ENCODE assay signal across 8 cellular contexts in the genomic region with DNA sequence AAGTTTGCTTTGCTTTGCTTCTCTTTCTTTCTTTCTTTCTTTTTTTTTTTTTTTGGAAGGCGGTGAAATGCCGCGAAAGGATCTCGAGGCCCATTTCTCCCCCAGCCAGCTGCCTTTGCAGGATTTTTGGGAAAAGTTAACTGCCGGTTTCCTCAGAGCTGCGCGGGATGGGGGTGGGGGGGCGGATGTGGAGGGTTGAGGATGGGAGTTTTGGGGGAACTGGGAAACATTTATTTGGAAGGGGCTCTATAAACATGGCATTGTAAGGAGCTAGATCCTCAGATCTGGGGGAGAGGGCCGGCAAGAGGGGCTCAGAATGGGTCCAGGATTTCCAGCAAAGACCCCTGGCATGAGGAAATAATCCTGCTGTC. TPM values are rescaled to one million over a fixed set of nuclear protein-coding genes. Genes with fewer than 3 reads are reported as not detected.
DNase-seq lines count a peak whose midpoint lies in the region; TF ChIP-seq lines count a peak whose summit lies in the region.

No MANE protein-coding gene starts in this region.

- H3K4me3 Mint-ChIP-seq in MCF 10A (ENCODE audit: unreplicated experiment) = peak overlapping the region; percentile 93

- no peaks in the 10 kb centered on the region for H3K9me3 Mint-ChIP-seq in MCF 10A (ENCODE audit: unreplicated experiment)

- no peak for TF ChIP-seq POLR2A in vagina (IDR thresholded peaks at IDR 0.05)

- peaks cover 19% of the 10 kb centered on the region for H3K4me1 Mint-ChIP-seq in MCF 10A (ENCODE audit: insufficient read depth, unreplicated experiment)

- no peak for TF ChIP-seq CTCF in right atrium auricular region (IDR thresholded peaks at IDR 0.05)
- no peak for TF ChIP-seq CTCF in MCF 10A (IDR thresholded peaks at IDR 0.05; ENCODE audit: unreplicated experiment)
- TF ChIP-seq CTCF in vagina (IDR thresholded peaks at IDR 0.05) = no peak

- DNase-seq in right atrium auricular region (ENCODE audit: low spot score) (no peak), cardiac septum (ENCODE audit: low spot score) (no peak), MCF 10A (ENCODE audit: unreplicated experiment) (no peak), vagina (ENCODE audit: extremely low spot score in 2 of 2) (no peak), midbrain (lab: John Stamatoyannopoulos, UW) (no peak)
- no peak for DNase-seq in stimulated activated CD4-positive, alpha-beta T cell treated with anti-CD3 and anti-CD28 coated beads, Interleukin-12 subunit alpha, Interleukin-12 subunit beta, amount 100 ng/mL, for 4 hours
- no peak for DNase-seq in activated effector memory CD4-positive, alpha-beta T cell treated with anti-CD3 and anti-CD28 coated beads, Interleukin-2, amount 50 U/mL, for 16 hours

- H3K27me3 ChIP-seq in right atrium auricular region (no peaks in the 10 kb centered on the region), vagina (no peaks in the 10 kb centered on the region)

- no peaks in the 10 kb centered on the region for H3K27me3 Mint-ChIP-seq in MCF 10A (ENCODE audit: insufficient read depth, unreplicated experiment)

- 4 to 6% methylated on average over 3 to 4 of the region's 9 CpGs for WGBS in mesodermal cell (ENCODE audit: insufficient coverage in 2 of 2), 2 experiments

- CTCF ChIA-PET in MCF 10A (lab: Yijun Ruan, JAX) = interaction anchor here (0.7 to 1.3 kb wide), 8 partner anchors 10 to 1499 kb away, joined by 3 to 6 read pairs (median 3); no protein-coding TSS in a partner anchor

- peak overlapping the region; percentile 64 to 76 for H3K4me3 ChIP-seq in right atrium auricular region
- peak overlapping the region; percentile 76 for H3K4me3 ChIP-seq in mesodermal cell (ENCODE audit: extremely low read depth, insufficient read depth, low read length, poor library complexity, severe bottlenecking)
- peak overlapping the region; percentile 69 to 75 for H3K4me3 ChIP-seq in vagina

- no TSS peak for BruUV-seq in MCF 10A (replicated peaks; lab: Mats Ljungman, UMichigan)

- H3K4me1 ChIP-seq in right atrium auricular region = peaks cover 0 to 55% of the 10 kb centered on the region in 2 donors
- peaks cover 17% of the 10 kb centered on the region for H3K4me1 ChIP-seq in mesodermal cell (ENCODE audit: control insufficient read depth, insufficient read depth, low read length, poor library complexity, severe bottlenecking)
- peaks cover 50% of the 10 kb centered on the region for H3K4me1 ChIP-seq in vagina

- H3K9me3 ChIP-seq in right atrium auricular region = no peaks in the 10 kb centered on the region
- no peaks in the 10 kb centered on the region for H3K9me3 ChIP-seq in mesodermal cell (ENCODE audit: control insufficient read depth, low read length)
- H3K9me3 ChIP-seq in vagina = no peaks in the 10 kb centered on the region

- intact Hi-C loops in cardiac septum (cut with DNase I) = loop anchor here (5.0 kb wide), 2 partner anchors 40 to 130 kb away; no protein-coding TSS in a partner anchor
- intact Hi-C loops in MCF 10A (cut with micrococcal nuclease) = loop anchor here (2.0 kb wide), 1 partner anchor 37 kb away; no protein-coding TSS in a partner anchor
- intact Hi-C loops in vagina (cut with DNase I) = no loop called here

- peak overlapping the region; percentile 95 for H3K27ac Mint-ChIP-seq in MCF 10A (ENCODE audit: low read depth, unreplicated experiment)

- no peaks in the 10 kb centered on the region for H3K36me3 Mint-ChIP-seq in MCF 10A (ENCODE audit: insufficient read depth, unreplicated experiment)

- H3K36me3 ChIP-seq in right atrium auricular region (no peaks in the 10 kb centered on the region), mesodermal cell (ENCODE audit: control insufficient read depth, insufficient read depth, low read length) (peaks cover 22% of the 10 kb centered on the region), vagina (no peaks in the 10 kb centered on the region)

- POLR2A ChIA-PET in MCF 10A (lab: Yijun Ruan, JAX) = interaction anchor here (0.7 to 1.6 kb wide), 5 partner anchors 37 to 276 kb away, joined by 3 to 6 read pairs (median 3); no protein-coding TSS in a partner anchor

- H3K27ac ChIP-seq in right atrium auricular region (peak overlapping the region; percentile 71 to 72), mesodermal cell (ENCODE audit: low read depth, low read length, severe bottlenecking) (peak overlapping the region; percentile 89), vagina (peak overlapping the region; percentile 89)

RNA-seq across cellular contexts. Expression of a gene that starts 1.1 kb away (rescaled TPM):
- 10 to 100 TPM; 23.5 to 50.5 TPM for total RNA-seq in right atrium auricular region
- 30.3 TPM for total RNA-seq in cardiac septum
- total RNA-seq in MCF 10A (2022) = 14.8 and 15.8 TPM in 2 replicates
- 36.2 TPM for polyA plus RNA-seq in mesodermal cell (2013, experiment 1 of 2)
- 35.9 TPM for polyA plus RNA-seq in mesodermal cell (2013, experiment 2 of 2)
- total RNA-seq in vagina = 24.6 TPM
